Comparison of ENCODE assay signal across 22 cellular contexts in the genomic region with DNA sequence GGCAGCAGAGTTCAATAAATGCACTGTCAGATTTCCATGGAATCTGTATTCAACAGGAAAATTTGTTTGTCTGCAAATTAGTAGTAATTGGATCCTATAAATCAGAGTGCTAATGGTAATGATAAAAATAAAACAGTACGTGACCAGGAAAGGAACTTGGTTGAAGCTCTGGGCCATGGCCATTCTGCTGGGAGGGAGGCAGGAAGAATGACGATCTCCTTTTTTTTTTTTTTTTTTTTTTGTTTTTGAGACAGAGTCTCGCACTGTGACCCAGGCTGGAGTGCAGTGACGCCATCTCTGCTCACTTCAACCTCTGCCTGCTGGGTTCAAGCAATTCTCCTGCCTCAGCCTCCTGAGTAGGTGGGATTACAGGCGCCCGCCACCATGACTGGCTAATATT.
"Had no signal": no experiment of that assay in that cellular context is flagged by ENCODE, and none has a peak within 500 bp of the region (broad histone marks: within the 10 kb centered on the region; RNA-seq: fewer than 3 reads in every experiment).

No MANE protein-coding gene starts in this region.

- H3K27me3 ChIP-seq: colonic mucosa, left lung, pancreas, testis, tibial nerve, upper lobe of left lung had no signal

- H3K27ac Mint-ChIP-seq: dendritic cell treated with granulocyte-macrophage colony-stimulating factor and Interleukin-4, amounts not matched to agents 40 ng/mL and 50 ng/mL, for 4 days; endodermal cell; natural killer cell; stimulated activated memory B cell treated with anti-CD40 and anti-IgM and Interleukin-4, amounts not matched to agents 10 μg/mL and 1 μg/mL and 100 μg/mL, for 72 hours had no signal

- H3K27ac ChIP-seq: colonic mucosa, epithelial cell of prostate, gastroesophageal sphincter, left lung, lower lobe of right lung, pancreas, testis, upper lobe of left lung had no signal

- ATAC-seq: esophagus mucosa; gastroesophageal sphincter; left lung; lower lobe of right lung; natural killer cell; pancreas; sciatic nerve; stimulated activated memory B cell treated with anti-CD40 and anti-IgM and Interleukin-4, amounts not matched to agents 10 μg/mL and 1 μg/mL and 100 μg/mL, for 72 hours; stimulated activated naive CD8-positive, alpha-beta T cell treated with anti-CD3 and anti-CD28 coated beads, Interleukin-15, Interleukin-2, amounts not matched to agents 100 U/mL and 50 U/mL, for 24 hours had no signal

- H3K4me3 ChIP-seq: colonic mucosa, gastroesophageal sphincter, left lung, lower lobe of right lung, pancreas, testis, tibial nerve, upper lobe of left lung had no signal

- H3K9me3 ChIP-seq: colonic mucosa, gastroesophageal sphincter, left lung, lower lobe of right lung, pancreas, testis, tibial nerve, upper lobe of left lung had no signal

- H3K36me3 ChIP-seq: colonic mucosa, gastroesophageal sphincter, left lung, lower lobe of right lung, pancreas, tibial nerve, upper lobe of left lung had no signal

- H3K4me3 Mint-ChIP-seq: central memory CD8-positive, alpha-beta T cell; dendritic cell treated with granulocyte-macrophage colony-stimulating factor and Interleukin-4, amounts not matched to agents 40 ng/mL and 50 ng/mL, for 4 days; endodermal cell; natural killer cell; stimulated activated memory B cell treated with anti-CD40 and anti-IgM and Interleukin-4, amounts not matched to agents 10 μg/mL and 1 μg/mL and 100 μg/mL, for 72 hours had no signal

- H3K4me1 ChIP-seq: colonic mucosa, left lung, pancreas, testis had no signal

- H3K27me3 Mint-ChIP-seq: stimulated activated memory B cell treated with anti-CD40 and anti-IgM and Interleukin-4, amounts not matched to agents 10 μg/mL and 1 μg/mL and 100 μg/mL, for 72 hours had no signal

- H3K9me3 Mint-ChIP-seq: central memory CD8-positive, alpha-beta T cell; dendritic cell treated with granulocyte-macrophage colony-stimulating factor and Interleukin-4, amounts not matched to agents 40 ng/mL and 50 ng/mL, for 4 days; endodermal cell; natural killer cell; stimulated activated memory B cell treated with anti-CD40 and anti-IgM and Interleukin-4, amounts not matched to agents 10 μg/mL and 1 μg/mL and 100 μg/mL, for 72 hours had no signal

- DNase-seq: colonic mucosa; effector CD8-positive, alpha-beta T cell; endodermal cell; foreskin fibroblast; left lung; lower lobe of right lung; natural killer cell; occipital lobe; pancreas; stimulated activated CD4-positive, alpha-beta T cell treated with anti-CD3 and anti-CD28 coated beads, Interleukin-4, amount 100 ng/mL, for 4 hours; stimulated activated naive CD8-positive, alpha-beta T cell treated with anti-CD3 and anti-CD28 coated beads, Interleukin-15, Interleukin-2, amounts not matched to agents 100 U/mL and 50 U/mL, for 24 hours; substantia nigra; testis; upper lobe of left lung had no signal

- H3K36me3 Mint-ChIP-seq: natural killer cell; stimulated activated memory B cell treated with anti-CD40 and anti-IgM and Interleukin-4, amounts not matched to agents 10 μg/mL and 1 μg/mL and 100 μg/mL, for 72 hours had no signal

- H3K4me1 Mint-ChIP-seq: central memory CD8-positive, alpha-beta T cell; natural killer cell had no signal
